ENCODE assay signal across 8 cellular contexts in the genomic region with DNA sequence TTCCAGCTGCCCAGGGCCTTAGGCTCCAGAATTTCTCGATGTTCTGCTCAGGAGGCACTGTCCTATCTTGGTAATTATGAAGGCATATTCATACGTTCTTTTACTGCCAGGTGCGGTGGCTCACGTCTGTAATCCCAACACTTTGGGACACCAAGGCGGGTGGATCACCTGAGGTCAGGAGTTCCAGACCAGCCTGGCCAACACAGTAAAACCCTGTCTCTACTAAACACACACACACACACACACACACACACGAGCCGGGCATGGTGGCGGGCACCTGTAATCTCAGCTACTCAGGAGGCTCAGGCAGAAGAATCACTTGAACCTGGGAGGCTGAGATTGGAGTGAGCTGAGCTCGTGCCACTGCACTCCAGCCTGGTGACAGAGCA. TPM values are rescaled to one million over a fixed set of nuclear protein-coding genes. Genes with fewer than 3 reads are reported as not detected.
DNase-seq lines count a peak whose midpoint lies in the region; ATAC-seq, FAIRE-seq and TF ChIP-seq lines count a peak whose summit lies in the region.
"Not testable (repeated sequence)": the region's sequence is repeated elsewhere in the genome, so short reads cannot be mapped to it uniquely, and the experiment has no call there.

No MANE protein-coding gene starts in this region.

- intact Hi-C loops in A673 (cut with micrococcal nuclease; ENCODE audit: unreplicated experiment); HepG2 (cut with micrococcal nuclease; ENCODE audit: unreplicated experiment); prostate gland (cut with DNase I); tibial artery (cut with DNase I; ENCODE audit: low total_unique reads); upper lobe of right lung (cut with DNase I): not testable (repeated sequence)

- peaks cover 36% of the 10 kb centered on the region for H3F3A ChIP-seq in neural progenitor cell (ENCODE audit: low read depth)

- H4K20me1 ChIP-seq in HepG2 (ENCODE audit: insufficient read depth, low read length) (peaks cover 48% of the 10 kb centered on the region; the same call in 1 of the 2 replicates), neural progenitor cell (ENCODE audit: low read depth) (peaks cover 26% of the 10 kb centered on the region)

- not testable (repeated sequence) for H3K27me3 Mint-ChIP-seq in neural progenitor cell (ENCODE audit: insufficient read depth, low read depth)

- H3K36me3 Mint-ChIP-seq in neural progenitor cell = peaks cover 19% of the 10 kb centered on the region

- H3K4me3 ChIP-seq in A673 (ENCODE audit: low read depth, low read length, poor library complexity, severe bottlenecking); LNCaP clone FGC (ENCODE audit: low read depth, low read length); HepG2 (replicated peaks in 1 of 3; ENCODE audit: insufficient read depth in 1 of 3, low read depth in 2 of 3, low read length in 3 of 3); neural progenitor cell; prostate gland; tibial artery; upper lobe of right lung: not testable (repeated sequence)

- 86% methylated on average over 9 of the region's 9 CpGs for whole genome bisulfite sequencing in HepG2 (ENCODE audit: low lambda C conversion rate)
- WGBS in prostate gland = 58% methylated on average over 9 of the region's 9 CpGs

- BruUV-seq in A673 (replicated peaks; lab: Mats Ljungman, UMichigan); HepG2 (replicated peaks; lab: Mats Ljungman, UMichigan): not testable (repeated sequence)

- TF ChIP-seq POLR2A in HepG2 (IDR thresholded peaks at IDR 0.05; ENCODE audit: insufficient read depth in 1 of 2, low read depth in 2 of 2, low read length in 2 of 2); prostate gland (IDR thresholded peaks at IDR 0.05): not testable (repeated sequence)

- not testable (repeated sequence) for DNase-seq in A673 (ENCODE audit: low spot score); HepG2 (ENCODE audit: low spot score); neural progenitor cell (ENCODE audit: low spot score); prostate gland (ENCODE audit: low spot score); upper lobe of right lung
- DNase-seq in LNCaP clone FGC (ENCODE audit: low read depth) (peak; percentile 11), tibial artery (peak; percentile 10 to 34)
- peak; percentile 41 for DNase-seq in activated effector memory CD4-positive, alpha-beta T cell treated with anti-CD3 and anti-CD28 coated beads, Interleukin-2, amount 50 U/mL, for 16 hours

- not testable (repeated sequence) for FAIRE-seq in HepG2 (lab: Jason Lieb, UNC)

- not testable (repeated sequence) for H3K4me3 Mint-ChIP-seq in neural progenitor cell

- H3K9me3 ChIP-seq in A673 (ENCODE audit: low read depth, low read length, poor library complexity, severe bottlenecking); HepG2 (ENCODE audit: low read length); neural progenitor cell (ENCODE audit: low read depth); prostate gland; tibial artery; upper lobe of right lung: not testable (repeated sequence)

- POLR2A ChIA-PET in A673 (lab: Charles Lee; ENCODE audit: low non-redundant PET) = not testable (repeated sequence)
- POLR2A ChIA-PET in HepG2 (lab: Yijun Ruan, JAX) = interaction anchor here (1.1 to 1.6 kb wide), 2 partner anchors 16 to 119 kb away, joined by 3 to 4 read pairs; no protein-coding TSS in a partner anchor

- H3K4me2 ChIP-seq in HepG2 (ENCODE audit: low read depth, low read length) = not testable (repeated sequence)
- H3K4me2 ChIP-seq in neural progenitor cell = peak overlapping the region; percentile 1

- peaks cover 64% of the 10 kb centered on the region for H3K4me1 Mint-ChIP-seq in neural progenitor cell

- not testable (repeated sequence) for TF ChIP-seq CTCF in A673 (conservative IDR thresholded peaks at IDR 0.05; ENCODE audit: low read depth, low read length); LNCaP clone FGC (IDR thresholded peaks at IDR 0.05; ENCODE audit: control insufficient read depth, extremely low read depth, insufficient read depth); HepG2 (CRISPR knock-in tag; IDR thresholded peaks at IDR 0.05); neural progenitor cell (IDR thresholded peaks at IDR 0.05); prostate gland (IDR thresholded peaks at IDR 0.05); tibial artery (IDR thresholded peaks at IDR 0.05); upper lobe of right lung (IDR thresholded peaks at IDR 0.05)

- not testable (repeated sequence) for H2AFZ ChIP-seq in HepG2 (ENCODE audit: low read length); neural progenitor cell (replicated peaks)

- H3K27ac ChIP-seq in A673 (ENCODE audit: low read depth, low read length, poor library complexity, severe bottlenecking) (peak overlapping the region; percentile 48), prostate gland (peak overlapping the region; percentile 88 to 95), tibial artery (peak overlapping the region; percentile 31 to 32), upper lobe of right lung (peak overlapping the region; percentile 65)
- H3K27ac ChIP-seq in HepG2 (ENCODE audit: extremely low read length, insufficient read depth, low read length); neural progenitor cell: not testable (repeated sequence)

- TF ChIP-seq RAD21 in HepG2 (CRISPR knock-in tag; IDR thresholded peaks at IDR 0.05) = not testable (repeated sequence)

- peaks cover 86% of the 10 kb centered on the region for H3K79me2 ChIP-seq in HepG2 (ENCODE audit: insufficient read depth, low read length)
- not testable (repeated sequence) for H3K79me2 ChIP-seq in neural progenitor cell (ENCODE audit: low read depth)

- TF ChIP-seq EP300 in HepG2 (IDR thresholded peaks at IDR 0.05; ENCODE audit: low read depth in 2 of 2, low read length in 2 of 2); HepG2 (CRISPR knock-in tag; IDR thresholded peaks at IDR 0.05; ENCODE audit: borderline replicate concordance): not testable (repeated sequence)

- H3K27me3 ChIP-seq in A673 (replicated peaks; ENCODE audit: insufficient read depth, low read depth, low read length, poor library complexity); HepG2 (ENCODE audit: control insufficient read depth in 1 of 2, insufficient read depth in 2 of 2, low read length in 2 of 2); neural progenitor cell; prostate gland (replicated peaks; ENCODE audit: insufficient read depth); tibial artery; upper lobe of right lung: not testable (repeated sequence)

- not testable (repeated sequence) for H3K9ac ChIP-seq in HepG2 (ENCODE audit: insufficient read depth, low read depth, low read length); neural progenitor cell

- not testable (repeated sequence) for H3K36me3 ChIP-seq in A673 (ENCODE audit: insufficient read depth, low read length, poor library complexity, severe bottlenecking); HepG2 (replicated peaks in 1 of 2; ENCODE audit: control insufficient read depth in 1 of 2, insufficient read depth in 2 of 2, low read length in 2 of 2); neural progenitor cell; prostate gland; tibial artery; upper lobe of right lung

- CTCF ChIA-PET in A673 (lab: Charles Lee) = interaction anchor here (0.5 to 1.2 kb wide), 4 partner anchors 10 to 164 kb away, joined by 3 to 5 read pairs (median 4); no protein-coding TSS in a partner anchor
- CTCF ChIA-PET in HepG2 (lab: Yijun Ruan, JAX; ENCODE audit: low intra/inter-chr PET ratio, low total read pairs) = not testable (repeated sequence)

- peaks cover 63% of the 10 kb centered on the region for H3K4me1 ChIP-seq in A673 (ENCODE audit: insufficient read depth, low read length, poor library complexity, severe bottlenecking)
- H3K4me1 ChIP-seq in HepG2 (ENCODE audit: insufficient read depth, low read length) = peaks cover 94% of the 10 kb centered on the region
- peaks cover 44% of the 10 kb centered on the region for H3K4me1 ChIP-seq in neural progenitor cell
- peaks cover 46% of the 10 kb centered on the region for H3K4me1 ChIP-seq in prostate gland (replicated peaks)
- H3K4me1 ChIP-seq in tibial artery = peaks cover 3 to 100% (median 79%) of the 10 kb centered on the region in 4 donors
- H3K4me1 ChIP-seq in upper lobe of right lung = peaks cover 59% of the 10 kb centered on the region

- H3K27ac Mint-ChIP-seq in neural progenitor cell = not testable (repeated sequence)

- ATAC-seq in HepG2, upper lobe of right lung: not testable (repeated sequence)

- in situ Hi-C loops in HepG2 (cut with HindIII; ENCODE audit: extremely low pct_ligation_motif_present, low pct_unique_long_range_greater_than_20kb) = not testable (repeated sequence)

- H3K9me3 Mint-ChIP-seq in neural progenitor cell = not testable (repeated sequence)

RNA-seq across cellular contexts. Expression of gene ZFHX3, which starts 52.1 kb away (rescaled TPM):
- 21.7 and 21.8 TPM in 2 replicates for total RNA-seq in A673 (2021)
- 6.0 and 12.3 TPM in 2 replicates for total RNA-seq in HepG2 (2016; rRNA removed; fragmentation: Illumina TruSeq; extraction: Trizol)
- total RNA-seq in HepG2 (2016; cell fraction: cytosol; rRNA removed; fragmentation: Illumina TruSeq; extraction: Trizol; ENCODE audit: low read depth) = 1.8 and 1.9 TPM in 2 replicates
- total RNA-seq in HepG2 (2016; cell fraction: insoluble cytoplasmic fraction; rRNA removed; fragmentation: Illumina TruSeq; extraction: Trizol) = 5.6 and 10.6 TPM in 2 replicates
- total RNA-seq in HepG2 (2016; cell fraction: membrane; rRNA removed; fragmentation: Illumina TruSeq; extraction: Trizol) = 5.0 and 5.6 TPM in 2 replicates
- 15.3 and 19.7 TPM in 2 replicates for total RNA-seq in HepG2 (2016; cell fraction: nucleus; rRNA removed; fragmentation: Illumina TruSeq; extraction: Trizol)
- polyA plus RNA-seq in HepG2 (2011; rRNA removed) = 5.0 and 5.3 TPM in 2 replicates
- 3.5 and 4.2 TPM in 2 replicates for polyA plus RNA-seq in HepG2 (2011; cell fraction: cytosol; rRNA removed)
- 10.2 and 11.2 TPM in 2 replicates for polyA plus RNA-seq in HepG2 (2011; cell fraction: nucleus; rRNA removed)
- polyA plus RNA-seq in HepG2 (2012) = 12.6 and 14.4 TPM in 2 replicates
- polyA plus RNA-seq in HepG2 (2016; cell fraction: cytosol; fragmentation: Illumina TruSeq; extraction: Trizol; ENCODE audit: low read depth) = 0.31 and 0.36 TPM in 2 replicates
- 8.6 and 11.4 TPM in 2 replicates for polyA plus RNA-seq in HepG2 (2016; cell fraction: insoluble cytoplasmic fraction; fragmentation: Illumina TruSeq; extraction: Trizol; ENCODE audit: low read depth)
- 1.0 and 1.4 TPM in 2 replicates for polyA plus RNA-seq in HepG2 (2016; cell fraction: membrane; fragmentation: Illumina TruSeq; extraction: Trizol; ENCODE audit: low read depth)
- polyA plus RNA-seq in HepG2 (2016; cell fraction: nucleus; fragmentation: Illumina TruSeq; extraction: Trizol; ENCODE audit: insufficient read depth, low read depth) = 16.2 and 17.6 TPM in 2 replicates
- 12.7 and 18.2 TPM in 2 replicates for polyA minus RNA-seq in HepG2 (2011; rRNA and poly(A)+ RNA removed; ENCODE audit: low replicate concordance)
- polyA minus RNA-seq in HepG2 (2011; cell fraction: cytosol; rRNA and poly(A)+ RNA removed) = 16.9 and 20.7 TPM in 2 replicates
- 23.9 and 27.2 TPM in 2 replicates for polyA minus RNA-seq in HepG2 (2011; cell fraction: nucleus; rRNA and poly(A)+ RNA removed)
- total RNA-seq in neural progenitor cell (ENCODE audit: low replicate concordance) = 1.5 and 2.4 TPM in 2 replicates
- total RNA-seq in prostate gland = 10 to 100 TPM; 51.1 to 53.9 TPM
- total RNA-seq in upper lobe of right lung = 29.0 TPM
